Comparison of ENCODE assay signal across 8 cellular contexts in the genomic region with DNA sequence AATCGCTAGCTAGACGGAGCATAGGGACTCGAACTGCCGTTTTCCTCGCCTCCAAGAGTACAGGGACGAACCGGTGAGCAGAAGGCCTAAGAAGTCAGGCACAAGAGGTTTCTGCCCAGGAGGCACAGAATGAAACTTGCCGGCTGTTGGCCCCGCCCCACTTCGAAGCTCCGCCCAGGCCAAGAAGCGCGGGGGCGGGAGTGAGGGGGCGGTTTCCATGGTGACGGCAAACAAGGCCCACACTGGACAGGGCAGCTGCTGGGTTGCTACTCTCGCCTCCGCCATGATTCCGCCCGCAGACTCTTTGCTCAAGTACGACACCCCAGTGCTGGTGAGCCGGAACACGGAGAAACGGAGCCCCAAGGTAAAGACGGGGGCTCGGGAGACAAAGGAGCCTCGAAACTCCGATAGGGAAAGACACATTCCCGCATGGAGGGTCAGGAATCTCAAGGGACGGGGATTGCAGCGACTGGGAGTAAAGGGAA. TPM values are rescaled to one million over a fixed set of nuclear protein-coding genes. Genes with fewer than 3 reads are reported as not detected.
DNase-seq lines count a peak whose midpoint lies in the region; ATAC-seq and TF ChIP-seq lines count a peak whose summit lies in the region.

Gene DNALI1 (plus strand): TSS at position 229 of the 485 bp plus-strand sequence. CDS start 55 bp downstream, at position 284.

- no peak for ATAC-seq in HG03135 (IDR thresholded peaks at IDR 0.05; ENCODE audit: unreplicated experiment)

- H3K9ac ChIP-seq in mammary epithelial cell (ENCODE audit: insufficient read depth, low read length) (peak within 1 kb of the TSS; percentile 41), rectal smooth muscle tissue (ENCODE audit: low read length) (no peak within 1 kb of the TSS)

- H3K4me3 ChIP-seq in mammary epithelial cell (replicated peaks in 1 of 3; ENCODE audit: insufficient read depth in 1 of 3, low read depth in 2 of 3, low read length in 3 of 3) (peak within 1 kb of the TSS in 2 of 3 experiments; percentile 1 to 19), iPS-11a (ENCODE audit: low read depth, low read length) (peak within 1 kb of the TSS; percentile 31), rectal smooth muscle tissue (ENCODE audit: low read length) (peak within 1 kb of the TSS; percentile 58)

- 7% methylated on average over 12 of the region's 31 CpGs for WGBS in mammary epithelial cell (ENCODE audit: low coverage, missing lambda C conversion rate)

- H3K4me1 Mint-ChIP-seq in activated naive CD4-positive, alpha-beta T cell treated with anti-CD3 and anti-CD28 coated beads, Interleukin-2, amount 10 ng/mL, durations not matched to agents 7 days and 5 days, result peaks cover 50% of the 10 kb centered on the region

- CTCF ChIA-PET in activated naive CD4-positive, alpha-beta T cell treated with anti-CD3 and anti-CD28 coated beads, Interleukin-2, amount 10 ng/mL, durations not matched to agents 7 days and 5 days (lab: Charles Lee), result interaction anchor here (1.1 kb wide), 1 partner anchor 70 kb away, joined by 3 read pairs; no protein-coding TSS in a partner anchor
- CTCF ChIA-PET in mammary epithelial cell (lab: Charles Lee; ENCODE audit: low non-redundant PET), result interaction anchor here (0.5 kb wide), 1 partner anchor 42 kb away, joined by 10 read pairs; the partner anchor contains the start of gene MEAF6

- H3K4me2 ChIP-seq in mammary epithelial cell (ENCODE audit: insufficient read depth, low read depth, low read length), result peak within 1 kb of the TSS; percentile 63

- H2AFZ ChIP-seq in mammary epithelial cell (ENCODE audit: low read depth, low read length), result peak within 1 kb of the TSS; percentile 83

- peak; percentile 55 for DNase-seq in activated naive CD4-positive, alpha-beta T cell treated with anti-CD3 and anti-CD28 coated beads, Interleukin-2, amount 10 ng/mL, durations not matched to agents 7 days and 5 days
- no peak for DNase-seq in activated naive CD4-positive, alpha-beta T cell (lab: John Stamatoyannopoulos, UW)
- DNase-seq in NCI-H774 (lab: John Stamatoyannopoulos, UW) (peak; percentile 98), mammary epithelial cell (peak; percentile 69), KG1 (lab: John Stamatoyannopoulos, UW) (no peak)

- no TSS peak for BruUV-seq in mammary epithelial cell (replicated peaks; lab: Mats Ljungman, UMichigan)

- H3K9me3 Mint-ChIP-seq in activated naive CD4-positive, alpha-beta T cell treated with anti-CD3 and anti-CD28 coated beads, Interleukin-2, amount 10 ng/mL, durations not matched to agents 7 days and 5 days, result peaks cover 4% of the 10 kb centered on the region

- TF ChIP-seq CTCF in mammary epithelial cell (conservative IDR thresholded peaks at IDR 0.05 in 1 of 2, IDR thresholded peaks at IDR 0.05 in 1 of 2; ENCODE audit: extremely low read depth in 1 of 2, insufficient read depth in 1 of 2, low read depth in 1 of 2, low read length in 2 of 2), result no peak

- peaks cover 14% of the 10 kb centered on the region for H3K27me3 Mint-ChIP-seq in activated naive CD4-positive, alpha-beta T cell treated with anti-CD3 and anti-CD28 coated beads, Interleukin-2, amount 10 ng/mL, durations not matched to agents 7 days and 5 days

- H3K27me3 ChIP-seq in mammary epithelial cell (ENCODE audit: insufficient read depth, low read length) (no peaks in the 10 kb centered on the region), rectal smooth muscle tissue (ENCODE audit: control insufficient read depth, insufficient read depth, low read length) (no peaks in the 10 kb centered on the region)

- dilution Hi-C loops in mammary epithelial cell (cut with HindIII; ENCODE audit: low sequenced_read_pairs), result loop anchor here (10.0 kb wide), 1 partner anchor 62 kb away; no protein-coding TSS in a partner anchor

- intact Hi-C loops in mammary epithelial cell (cut with micrococcal nuclease), result loop anchor here (5.0 kb wide), 1 partner anchor 136 kb away; the partner anchor contains the start of gene CDCA8

- no peak within 1 kb of the TSS for H3K27ac Mint-ChIP-seq in activated naive CD4-positive, alpha-beta T cell treated with anti-CD3 and anti-CD28 coated beads, Interleukin-2, amount 10 ng/mL, durations not matched to agents 7 days and 5 days

- H3K4me1 ChIP-seq in mammary epithelial cell (ENCODE audit: insufficient read depth, low read length) (peaks cover 10% of the 10 kb centered on the region), rectal smooth muscle tissue (ENCODE audit: control insufficient read depth, insufficient read depth, low read length) (peaks cover 21% of the 10 kb centered on the region)

- peaks cover 24% of the 10 kb centered on the region for H3K79me2 ChIP-seq in mammary epithelial cell (ENCODE audit: insufficient read depth, low read length)

- H3K36me3 Mint-ChIP-seq in activated naive CD4-positive, alpha-beta T cell treated with anti-CD3 and anti-CD28 coated beads, Interleukin-2, amount 10 ng/mL, durations not matched to agents 7 days and 5 days, result peaks cover 24% of the 10 kb centered on the region

- in situ Hi-C loops in mammary epithelial cell (cut with MboI; ENCODE audit: low sequenced_read_pairs in 2 of 2), result no loop called here

- H3K4me3 Mint-ChIP-seq in activated naive CD4-positive, alpha-beta T cell treated with anti-CD3 and anti-CD28 coated beads, Interleukin-2, amount 10 ng/mL, durations not matched to agents 7 days and 5 days, result no peak within 1 kb of the TSS

- no peaks in the 10 kb centered on the region for H3K36me3 ChIP-seq in mammary epithelial cell (ENCODE audit: insufficient read depth, low read length)
- H3K36me3 ChIP-seq in rectal smooth muscle tissue (ENCODE audit: control insufficient read depth, insufficient read depth, low read length), result peaks cover 3% of the 10 kb centered on the region

- H4K20me1 ChIP-seq in mammary epithelial cell (ENCODE audit: insufficient read depth, low read length), result no peaks in the 10 kb centered on the region

- peak within 1 kb of the TSS; percentile 1 for H3K27ac ChIP-seq in mammary epithelial cell (ENCODE audit: insufficient read depth, low read depth, low read length)
- H3K27ac ChIP-seq in rectal smooth muscle tissue (ENCODE audit: low read depth, low read length), result peak within 1 kb of the TSS; percentile 42

- peaks cover 2% of the 10 kb centered on the region for H3K9me3 ChIP-seq in mammary epithelial cell (replicated peaks; ENCODE audit: insufficient read depth, low read length)

RNA-seq across cellular contexts. Expression of gene DNALI1, which starts in this region (rescaled TPM):
- 1 to 10 TPM; 1.0 to 4.8 TPM for total RNA-seq in mammary epithelial cell
- polyA plus RNA-seq in mammary epithelial cell, result 1.5 TPM
- not detected for polyA minus RNA-seq in mammary epithelial cell

Comparison
In these comparisons a context has a peak if more than half of its experiments do, and no peak if none do; other contexts are left out.
1. DNase-seq: peak in activated naive CD4-positive, alpha-beta T cell treated with anti-CD3 and anti-CD28 coated beads, Interleukin-2, amount 10 ng/mL, durations not matched to agents 7 days and 5 days (single experiment), NCI-H774 (single experiment) and mammary epithelial cell (single experiment); none in activated naive CD4-positive, alpha-beta T cell (0 of 4) and KG1 (single experiment).
2. Peak in every context shown above with its lines, with median percentiles within 50 percentile points of each other: H3K4me3 ChIP-seq.